ENCODE assay signal across 8 cellular contexts in genomic region chr4:81648576-81649272, GRCh38.
DNase-seq lines count a peak whose midpoint lies in the region; ATAC-seq, FAIRE-seq and TF ChIP-seq lines count a peak whose summit lies in the region.

No MANE protein-coding gene starts in this region.

- H3K27me3 Mint-ChIP-seq in astrocyte (ENCODE audit: low read depth, unreplicated experiment), result no peaks in the 10 kb centered on the region
- H3K27me3 Mint-ChIP-seq in stimulated activated naive CD8-positive, alpha-beta T cell treated with anti-CD3 and anti-CD28 coated beads, Interleukin-15, amount 100 ng/mL, for 72 hours, result no peaks in the 10 kb centered on the region

- peaks cover 35% of the 10 kb centered on the region for H3K4me1 Mint-ChIP-seq in astrocyte (ENCODE audit: low read depth, unreplicated experiment)
- H3K4me1 Mint-ChIP-seq in stimulated activated naive CD8-positive, alpha-beta T cell treated with anti-CD3 and anti-CD28 coated beads, Interleukin-15, amount 100 ng/mL, for 72 hours, result peaks cover 60% of the 10 kb centered on the region

- H3K4me3 Mint-ChIP-seq in astrocyte (ENCODE audit: unreplicated experiment), result peak overlapping the region; percentile 2
- H3K4me3 Mint-ChIP-seq in stimulated activated naive CD8-positive, alpha-beta T cell treated with anti-CD3 and anti-CD28 coated beads, Interleukin-15, amount 100 ng/mL, for 72 hours, result peak overlapping the region; percentile 32 to 57

- no peaks in the 10 kb centered on the region for H3K27me3 ChIP-seq in astrocyte (ENCODE audit: insufficient read depth, low read length)
- no peaks in the 10 kb centered on the region for H3K27me3 ChIP-seq in vagina

- peak overlapping the region; percentile 87 for H3K27ac Mint-ChIP-seq in astrocyte (ENCODE audit: unreplicated experiment)
- peak overlapping the region in 1 of 2 donors; percentile 84 for H3K27ac Mint-ChIP-seq in stimulated activated naive CD8-positive, alpha-beta T cell treated with anti-CD3 and anti-CD28 coated beads, Interleukin-15, amount 100 ng/mL, for 72 hours

- H4K20me1 ChIP-seq in astrocyte (ENCODE audit: insufficient read depth, low read length), result no peaks in the 10 kb centered on the region

- H3K9me3 ChIP-seq in astrocyte (ENCODE audit: insufficient read depth, low read depth, low read length), result no peaks in the 10 kb centered on the region
- no peaks in the 10 kb centered on the region for H3K9me3 ChIP-seq in vagina

- peaks cover 2% of the 10 kb centered on the region for H3K9me3 Mint-ChIP-seq in astrocyte (ENCODE audit: unreplicated experiment)
- H3K9me3 Mint-ChIP-seq in stimulated activated naive CD8-positive, alpha-beta T cell treated with anti-CD3 and anti-CD28 coated beads, Interleukin-15, amount 100 ng/mL, for 72 hours, result peaks cover 0 to 10% of the 10 kb centered on the region in 2 donors

- no peak for TF ChIP-seq POLR2A in vagina (IDR thresholded peaks at IDR 0.05)

- H3K4me2 ChIP-seq in astrocyte (ENCODE audit: low read length), result peak overlapping the region; percentile 5

- intact Hi-C loops in vagina (cut with DNase I), result loop anchor here (10.0 kb wide), 1 partner anchor 116 kb away; no protein-coding TSS in a partner anchor

- no peaks in the 10 kb centered on the region for H3K36me3 Mint-ChIP-seq in astrocyte (ENCODE audit: low read depth, unreplicated experiment)

- no peaks in the 10 kb centered on the region for H3K79me2 ChIP-seq in astrocyte (ENCODE audit: insufficient read depth, low read length)

- CTCF ChIA-PET in HEK293T (lab: Yijun Ruan, JAX), result no interaction called here

- POLR2A ChIA-PET in HEK293T (lab: Yijun Ruan, JAX), result no interaction called here

- DNase-seq in NCI-H2029 (lab: John Stamatoyannopoulos, UW), result peak; percentile 68
- DNase-seq in astrocyte (ENCODE audit: low read depth), result peak; percentile 35
- DNase-seq in stimulated activated naive CD8-positive, alpha-beta T cell treated with anti-CD3 and anti-CD28 coated beads, Interleukin-15, amount 100 ng/mL, for 72 hours, result peak; percentile 22 to 41
- DNase-seq in HEK293T (ENCODE audit: extremely low spot score), result no peak
- DNase-seq in cerebellar cortex (ENCODE audit: low spot score), result no peak
- DNase-seq in vagina (ENCODE audit: extremely low spot score in 2 of 2), result no peak

- no peak for TF ChIP-seq CTCF in astrocyte (IDR thresholded peaks at IDR 0.05; ENCODE audit: insufficient read depth, low read depth, low read length)
- no peak for TF ChIP-seq CTCF in vagina (IDR thresholded peaks at IDR 0.05)

- FAIRE-seq in astrocyte (lab: Jason Lieb, UNC), result no peak

- H3K4me1 ChIP-seq in astrocyte (ENCODE audit: insufficient read depth, low read length) (peaks cover 4% of the 10 kb centered on the region), vagina (no peaks in the 10 kb centered on the region)

- no peak overlapping the region for H3K27ac ChIP-seq in astrocyte (ENCODE audit: low read depth, low read length)
- no peak overlapping the region for H3K27ac ChIP-seq in vagina

- no peak overlapping the region for H3K4me3 ChIP-seq in astrocyte (ENCODE audit: insufficient read depth, low read depth, low read length)
- H3K4me3 ChIP-seq in vagina, result no peak overlapping the region

- H3K36me3 ChIP-seq in astrocyte (ENCODE audit: insufficient read depth, low read length) (no peaks in the 10 kb centered on the region), vagina (no peaks in the 10 kb centered on the region)

- no peak overlapping the region for H3K9ac ChIP-seq in astrocyte (ENCODE audit: low read length)

- no peak overlapping the region for H2AFZ ChIP-seq in astrocyte (ENCODE audit: low read depth, low read length)

- peak; percentile 98 for ATAC-seq in GM18861 (IDR thresholded peaks at IDR 0.05; ENCODE audit: unreplicated experiment)
- peak; percentile 98 for ATAC-seq in HG02623 (IDR thresholded peaks at IDR 0.05; ENCODE audit: unreplicated experiment)
- peak; percentile 92 for ATAC-seq in stimulated activated naive CD8-positive, alpha-beta T cell treated with anti-CD3 and anti-CD28 coated beads, Interleukin-15, amount 100 ng/mL, for 72 hours

TF ChIP-seq in HEK293T, 16 proteins besides CTCF, POLR2A, EP300 and RAD21:
- TF ChIP-seq CTBP1 (IDR thresholded peaks at IDR 0.05; ENCODE audit: borderline replicate concordance) (no peak), SUZ12 (IDR thresholded peaks at IDR 0.05) (no peak), TARDBP (IDR thresholded peaks at IDR 0.05) (no peak), ARNT (IDR thresholded peaks at IDR 0.05) (no peak), NFRKB (IDR thresholded peaks at IDR 0.05) (no peak), BHLHE40 (IDR thresholded peaks at IDR 0.05; ENCODE audit: borderline replicate concordance) (no peak), ELF4 (IDR thresholded peaks at IDR 0.05) (no peak), HDGF (IDR thresholded peaks at IDR 0.05; ENCODE audit: borderline replicate concordance) (no peak), SP1 (IDR thresholded peaks at IDR 0.05) (no peak), FOXM1 (IDR thresholded peaks at IDR 0.05; ENCODE audit: borderline replicate concordance) (no peak), PKNOX1 (IDR thresholded peaks at IDR 0.05) (no peak)

Comparison
In these comparisons a context has a peak if more than half of its experiments do, and no peak if none do; other contexts are left out.
1. DNase-seq: peak in NCI-H2029 (single experiment), astrocyte (single experiment) and stimulated activated naive CD8-positive, alpha-beta T cell treated with anti-CD3 and anti-CD28 coated beads, Interleukin-15, amount 100 ng/mL, for 72 hours (2 of 2); none in HEK293T (single experiment), cerebellar cortex (single experiment) and vagina (0 of 2).
2. Peak in every context shown above with its lines, with median percentiles within 50 percentile points of each other: ATAC-seq.